ENCODE assay signal across 30 cellular contexts in the genomic region with DNA sequence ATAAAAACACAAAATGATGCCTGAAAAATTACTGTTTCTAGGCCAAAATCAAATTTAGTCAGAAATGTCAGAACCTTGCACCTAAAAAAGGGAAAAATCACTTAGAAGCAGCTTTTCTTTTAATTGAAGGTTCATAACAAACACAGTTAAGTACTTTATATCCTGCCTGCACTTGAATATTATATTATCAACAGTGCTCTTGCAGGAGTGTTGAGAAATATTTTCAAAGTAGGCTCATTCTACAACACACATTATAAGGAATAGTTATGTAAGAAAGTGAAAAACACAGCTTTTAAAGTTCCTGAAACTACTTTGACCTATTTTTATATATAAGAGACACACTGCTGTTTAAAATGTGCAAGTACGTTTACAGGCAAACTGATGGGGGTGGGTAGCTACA. TPM values are rescaled to one million over a fixed set of nuclear protein-coding genes. Genes with fewer than 3 reads are reported as not detected.
"Had no signal": no experiment of that assay in that cellular context is flagged by ENCODE, and none has a peak within 500 bp of the region (broad histone marks: within the 10 kb centered on the region; RNA-seq: fewer than 3 reads in every experiment).

No MANE protein-coding gene starts in this region.

- H3K9me3 ChIP-seq: adrenal gland, body of pancreas, breast epithelium had no signal

- H3K27ac ChIP-seq: adrenal gland, body of pancreas, breast epithelium, PC-9, RWPE1, WERI-Rb-1 had no signal

- H3K4me2 ChIP-seq: PC-9 had no signal

- H3K9me3 Mint-ChIP-seq: activated CD4-positive, alpha-beta T cell treated with anti-CD3 and anti-CD28 coated beads, Interleukin-2, amount 10 ng/mL, durations not matched to agents 24 days and 14 days; activated CD8-positive, alpha-beta T cell treated with anti-CD3 and anti-CD28 coated beads for 36 hours; activated naive CD4-positive, alpha-beta T cell treated with anti-CD3 and anti-CD28 coated beads, Interleukin-2, amount 50 U/mL, for 24 hours; activated naive CD8-positive, alpha-beta T cell treated with anti-CD3 and anti-CD28 coated beads, Interleukin-2, amount 10 ng/mL, durations not matched to agents 7 days and 5 days; activated T-helper 2 cell treated with anti-CD3 and anti-CD28 coated beads, Interferon-gamma antibody, Interleukin-2, Interleukin-4, amounts not matched to agents 10 μg/mL and 5 μg/mL and 100 μg/mL, durations not matched to agents 14 hours and 24 hours and 36 hours had no signal

- DNase-seq: activated CD4-positive, alpha-beta T cell treated with anti-CD3 and anti-CD28 coated beads, Interleukin-2, amount 10 ng/mL, durations not matched to agents 24 days and 14 days; activated CD4-positive, alpha-beta T cell treated with anti-CD3 and anti-CD28 coated beads, Interleukin-2, amount 50 U/mL, for 4 hours; activated CD8-positive, alpha-beta T cell treated with anti-CD3 and anti-CD28 coated beads for 36 hours; activated gamma-delta T cell; activated naive CD4-positive, alpha-beta T cell treated with Interleukin-2 at 50 U/mL for 16 hours; activated naive CD8-positive, alpha-beta T cell treated with anti-CD3 and anti-CD28 coated beads, Interleukin-2, amount 10 ng/mL, durations not matched to agents 7 days and 5 days; activated T-cell treated with anti-CD3 and anti-CD28 coated beads, Interleukin-2, amount 50 U/mL, for 24 hours; adrenal gland; body of pancreas; Karpas-422; KBM-7; NCI-H1105; NCI-H1417 treated with DMSO at 0.1 percent for 48 hours; NCI-H1694; NCI-H1930; NCI-H2081 treated with DMSO at 0.1 percent for 48 hours; NCI-H345; NCI-H524 treated with DMSO at 0.1 percent for 48 hours; PC-9; SIG-M5; T1000; WERI-Rb-1 had no signal

- H3K36me3 Mint-ChIP-seq: activated naive CD4-positive, alpha-beta T cell treated with anti-CD3 and anti-CD28 coated beads, Interleukin-2, amount 50 U/mL, for 24 hours; activated naive CD8-positive, alpha-beta T cell treated with anti-CD3 and anti-CD28 coated beads, Interleukin-2, amount 10 ng/mL, durations not matched to agents 7 days and 5 days had no signal

- H3K36me3 ChIP-seq: adrenal gland, breast epithelium, WERI-Rb-1 had no signal

- H3K27me3 ChIP-seq: adrenal gland, body of pancreas had no signal

- H3K4me1 Mint-ChIP-seq: activated CD4-positive, alpha-beta T cell treated with anti-CD3 and anti-CD28 coated beads, Interleukin-2, amount 10 ng/mL, durations not matched to agents 24 days and 14 days; activated naive CD4-positive, alpha-beta T cell treated with anti-CD3 and anti-CD28 coated beads, Interleukin-2, amount 50 U/mL, for 24 hours; activated naive CD8-positive, alpha-beta T cell treated with anti-CD3 and anti-CD28 coated beads, Interleukin-2, amount 10 ng/mL, durations not matched to agents 7 days and 5 days had no signal

- H3K27me3 Mint-ChIP-seq: activated CD4-positive, alpha-beta T cell treated with anti-CD3 and anti-CD28 coated beads, Interleukin-2, amount 10 ng/mL, durations not matched to agents 24 days and 14 days; activated CD8-positive, alpha-beta T cell treated with anti-CD3 and anti-CD28 coated beads for 36 hours; activated naive CD4-positive, alpha-beta T cell treated with anti-CD3 and anti-CD28 coated beads, Interleukin-2, amount 50 U/mL, for 24 hours; activated naive CD8-positive, alpha-beta T cell treated with anti-CD3 and anti-CD28 coated beads, Interleukin-2, amount 10 ng/mL, durations not matched to agents 7 days and 5 days; activated T-cell treated with anti-CD3 and anti-CD28 coated beads, Interleukin-2, amount 50 U/mL, for 24 hours had no signal

- ATAC-seq: activated CD8-positive, alpha-beta T cell treated with anti-CD3 and anti-CD28 coated beads for 36 hours; body of pancreas; Right ventricle myocardium inferior had no signal

- H2AFZ ChIP-seq: PC-9 had no signal

- H3K4me3 Mint-ChIP-seq: activated CD4-positive, alpha-beta T cell treated with anti-CD3 and anti-CD28 coated beads, Interleukin-2, amount 10 ng/mL, durations not matched to agents 24 days and 14 days; activated CD8-positive, alpha-beta T cell treated with anti-CD3 and anti-CD28 coated beads for 36 hours; activated naive CD4-positive, alpha-beta T cell treated with anti-CD3 and anti-CD28 coated beads, Interleukin-2, amount 50 U/mL, for 24 hours; activated naive CD8-positive, alpha-beta T cell treated with anti-CD3 and anti-CD28 coated beads, Interleukin-2, amount 10 ng/mL, durations not matched to agents 7 days and 5 days; activated T-cell treated with anti-CD3 and anti-CD28 coated beads, Interleukin-2, amount 50 U/mL, for 24 hours had no signal

- H3K4me1 ChIP-seq: adrenal gland, body of pancreas, breast epithelium had no signal

- H3K4me3 ChIP-seq: adrenal gland, body of pancreas, breast epithelium, PC-9 had no signal

- H3K27ac Mint-ChIP-seq: activated CD4-positive, alpha-beta T cell treated with anti-CD3 and anti-CD28 coated beads, Interleukin-2, amount 10 ng/mL, durations not matched to agents 24 days and 14 days; activated CD8-positive, alpha-beta T cell treated with anti-CD3 and anti-CD28 coated beads for 36 hours; activated naive CD4-positive, alpha-beta T cell treated with anti-CD3 and anti-CD28 coated beads, Interleukin-2, amount 50 U/mL, for 24 hours; activated naive CD8-positive, alpha-beta T cell treated with anti-CD3 and anti-CD28 coated beads, Interleukin-2, amount 10 ng/mL, durations not matched to agents 7 days and 5 days; activated T-cell treated with anti-CD3 and anti-CD28 coated beads, Interleukin-2, amount 50 U/mL, for 24 hours; activated T-helper 2 cell treated with anti-CD3 and anti-CD28 coated beads, Interferon-gamma antibody, Interleukin-2, Interleukin-4, amounts not matched to agents 10 μg/mL and 5 μg/mL and 100 μg/mL, durations not matched to agents 14 hours and 24 hours and 36 hours had no signal

RNA-seq across cellular contexts. Expression of a gene that starts 8.3 kb away (rescaled TPM):
- total RNA-seq: activated CD4-positive, alpha-beta T cell treated with anti-CD3 and anti-CD28 coated beads, Interleukin-2, amount 10 ng/mL, durations not matched to agents 24 days and 14 days; activated CD8-positive, alpha-beta T cell treated with anti-CD3 and anti-CD28 coated beads for 36 hours; activated naive CD8-positive, alpha-beta T cell treated with anti-CD3 and anti-CD28 coated beads, Interleukin-2, amount 10 ng/mL, durations not matched to agents 7 days and 5 days; activated T-helper 2 cell treated with anti-CD3 and anti-CD28 coated beads, Interferon-gamma antibody, Interleukin-2, Interleukin-4, amounts not matched to agents 10 μg/mL and 5 μg/mL and 100 μg/mL, durations not matched to agents 14 hours and 24 hours and 36 hours; MCF 10A; T-helper 1 cell treated with Interleukin-12 subunit alpha and Interleukin-12 subunit beta and Interleukin-4 antibody, amounts not matched to agents 30 ng/mL and 1 ng/mL, for 36 hours; T-helper 2 cell treated with Interferon-gamma antibody and Interleukin-4, amounts not matched to agents 100 ng/mL and 5 ng/mL, for 36 hours had no signal
